ENCODE assay signal across 29 cellular contexts in the genomic region with DNA sequence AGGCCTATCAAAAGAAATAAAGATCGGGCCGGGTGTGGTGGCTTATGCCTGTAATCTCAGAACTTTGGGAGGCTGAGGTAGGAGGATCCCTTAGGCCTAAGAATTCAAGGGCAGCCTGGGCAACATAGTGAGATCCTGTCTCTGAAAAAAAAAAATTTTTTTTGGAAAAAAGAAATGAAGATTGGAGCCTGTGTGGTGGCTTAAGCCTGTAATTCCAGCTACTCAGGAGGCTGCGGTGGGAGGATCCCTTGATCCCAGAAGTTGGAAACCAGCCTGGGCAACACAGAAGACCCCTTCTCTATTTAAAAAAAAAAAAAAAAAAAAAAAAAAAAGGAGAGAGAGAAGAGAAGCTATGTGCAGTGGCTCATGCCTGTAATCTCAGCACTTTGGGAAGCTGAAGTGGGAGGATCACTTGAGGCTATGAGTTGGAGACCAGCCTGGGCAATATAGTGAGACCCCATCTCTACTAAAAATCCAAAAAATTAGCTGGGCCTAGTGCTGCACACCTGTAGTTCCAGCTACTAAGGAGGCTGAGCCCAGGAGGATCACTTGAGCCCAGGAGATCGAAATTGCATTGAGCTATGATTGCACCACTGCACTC. TPM values are rescaled to one million over a fixed set of nuclear protein-coding genes. Genes with fewer than 3 reads are reported as not detected.
DNase-seq lines count a peak whose midpoint lies in the region; ATAC-seq, FAIRE-seq and TF ChIP-seq lines count a peak whose summit lies in the region.
"Had no signal": no experiment of that assay in that cellular context is flagged by ENCODE, and none has a peak within 500 bp of the region (broad histone marks: within the 10 kb centered on the region; RNA-seq: fewer than 3 reads in every experiment).

No MANE protein-coding gene starts in this region.

- H3K23ac ChIP-seq in IMR-90 (ENCODE audit: low read depth, low read length), result no peak overlapping the region
- H3K23ac ChIP-seq in neuronal stem cell (ENCODE audit: low read depth, low read length, poor library complexity), result no peak overlapping the region

- H3K4me3 ChIP-seq in IMR-90 (ENCODE audit: insufficient read depth, low read depth, low read length) (no peak overlapping the region), K562 (no peak overlapping the region), neuronal stem cell (ENCODE audit: low read length in 2 of 2) (no peak overlapping the region)
- H3K4me3 ChIP-seq: BLaER1, GM12878 had no signal

- TF ChIP-seq CTCF in IMR-90 (conservative IDR thresholded peaks at IDR 0.05; ENCODE audit: low read depth, low read length), result no peak
- no peak for TF ChIP-seq CTCF in K562 (IDR thresholded peaks at IDR 0.05 in 2 of 3, conservative IDR thresholded peaks at IDR 0.05 in 1 of 3; ENCODE audit: insufficient read depth in 2 of 3, low read depth in 1 of 3, low read length in 3 of 3)
- no peak for TF ChIP-seq CTCF in WTC11 (IDR thresholded peaks at IDR 0.05)

- no peak overlapping the region for H2BK20ac ChIP-seq in IMR-90 (ENCODE audit: low read depth, low read length)

- H2BK12ac ChIP-seq in neuronal stem cell (ENCODE audit: low read length), result no peak overlapping the region

- TF ChIP-seq EP300 in K562 (IDR thresholded peaks at IDR 0.05; ENCODE audit: low read length), result no peak

- H3K27me3 ChIP-seq in IMR-90 (ENCODE audit: control insufficient read depth, insufficient read depth, low read length) (no peaks in the 10 kb centered on the region), K562 (ENCODE audit: control insufficient read depth in 2 of 2, insufficient read depth in 2 of 2, low read length in 2 of 2) (no peaks in the 10 kb centered on the region), neuronal stem cell (ENCODE audit: control insufficient read depth in 3 of 3, insufficient read depth in 3 of 3, low read depth in 1 of 3, low read length in 3 of 3) (no peaks in the 10 kb centered on the region)
- H3K27me3 ChIP-seq: BE2C, BLaER1 had no signal

- POLR2A ChIA-PET in IMR-90 (lab: Charles Lee; ENCODE audit: unreplicated experiment), result interaction anchor here (0.6 kb wide), 3 partner anchors 16 to 57 kb away, joined by 4 to 9 read pairs (median 4); no protein-coding TSS in a partner anchor
- POLR2A ChIA-PET in K562 (lab: Yijun Ruan, JAX), result interaction anchor here (0.8 to 1.4 kb wide), 4 partner anchors 11 to 16 kb away, joined by 3 to 8 read pairs (median 4); no protein-coding TSS in a partner anchor
- POLR2A ChIA-PET in WTC11 (lab: Charles Lee), result interaction anchor here (0.6 to 0.9 kb wide), 2 partner anchors 24 to 28 kb away, joined by 3 to 4 read pairs; no protein-coding TSS in a partner anchor

- no peak overlapping the region for H4K5ac ChIP-seq in IMR-90 (ENCODE audit: low read depth, low read length)

- FAIRE-seq in K562 (lab: Jason Lieb, UNC), result no peak
- FAIRE-seq: A204.1, GM12878, GM12892, GM18507, GM19239 had no signal

- TF ChIP-seq RAD21 in IMR-90 (IDR thresholded peaks at IDR 0.05; ENCODE audit: low read length) (no peak), K562 (CRISPR knock-in tag; conservative IDR thresholded peaks at IDR 0.05 in 1 of 2, IDR thresholded peaks at IDR 0.05 in 1 of 2) (no peak)

- H3K9me3 Mint-ChIP-seq in WTC11, result no peaks in the 10 kb centered on the region
- H3K9me3 Mint-ChIP-seq: CD14-positive monocyte; CD8-positive, alpha-beta memory T cell had no signal

- intact Hi-C loops in IMR-90 (cut with micrococcal nuclease) (no loop called here), K562 (cut with micrococcal nuclease) (no loop called here)

- WGBS in IMR-90 (ENCODE audit: extremely low coverage in 2 of 2, insufficient read length in 1 of 2), 2 experiments, result no CpG with 5 or more reads among the region's 4 CpGs
- WGBS in K562 (ENCODE audit: insufficient coverage, low coverage, missing lambda C conversion rate), result 53% methylated on average over 4 of the region's 4 CpGs
- no CpG with 5 or more reads among the region's 4 CpGs for WGBS in neuronal stem cell (ENCODE audit: extremely low coverage in 2 of 2, insufficient read length in 2 of 2, insufficient replicate concordance in 1 of 2), 2 donors

- no peak overlapping the region for H3K4me2 ChIP-seq in IMR-90 (ENCODE audit: low read depth, low read length)
- H3K4me2 ChIP-seq in K562 (ENCODE audit: insufficient read depth, low read length), result no peak overlapping the region
- peak overlapping the region; percentile 0 for H3K4me2 ChIP-seq in neuronal stem cell (ENCODE audit: insufficient read depth, low read length, poor library complexity, severe bottlenecking)
- H3K4me2 ChIP-seq: BLaER1 had no signal

- H3K56ac ChIP-seq in IMR-90 (ENCODE audit: extremely low read depth, insufficient read depth, low read length), result no peak overlapping the region

- H3K9me1 ChIP-seq in IMR-90 (ENCODE audit: insufficient read depth, low read length) (peaks cover 13% of the 10 kb centered on the region), K562 (ENCODE audit: control insufficient read depth, insufficient read depth, low read length) (no peaks in the 10 kb centered on the region)

- H4K91ac ChIP-seq in IMR-90 (ENCODE audit: insufficient read depth, low read depth, low read length), result no peak overlapping the region
- H4K91ac ChIP-seq in neuronal stem cell (ENCODE audit: low read depth, low read length, poor library complexity), result no peak overlapping the region

- H3K27me3 Mint-ChIP-seq in WTC11 (ENCODE audit: low read depth), result peaks cover 15% of the 10 kb centered on the region
- H3K27me3 Mint-ChIP-seq: CD4-positive, alpha-beta memory T cell; CD4-positive, CD25-positive, alpha-beta regulatory T cell; CD8-positive, alpha-beta memory T cell had no signal

- H4K8ac ChIP-seq in IMR-90 (ENCODE audit: low read depth in 2 of 2, low read length in 2 of 2) (no peak overlapping the region), neuronal stem cell (ENCODE audit: low read depth, low read length) (no peak overlapping the region)

- H3K36me3 Mint-ChIP-seq in WTC11, result no peaks in the 10 kb centered on the region

- H3K79me1 ChIP-seq in IMR-90 (ENCODE audit: low read depth in 1 of 2, low read length in 2 of 2) (no peaks in the 10 kb centered on the region; a peak in 1 of 4 replicates), neuronal stem cell (ENCODE audit: low read depth, low read length) (no peaks in the 10 kb centered on the region)

- no peak overlapping the region for H2AFZ ChIP-seq in IMR-90 (replicated peaks; ENCODE audit: low read length, poor library complexity)
- H2AFZ ChIP-seq in K562 (ENCODE audit: low read depth, low read length), result no peak overlapping the region
- H2AFZ ChIP-seq in neuronal stem cell (ENCODE audit: low read length), result no peak overlapping the region

- no peaks in the 10 kb centered on the region for H3K9me3 ChIP-seq in IMR-90 (ENCODE audit: control insufficient read depth, insufficient read depth, low read length)
- no peaks in the 10 kb centered on the region for H3K9me3 ChIP-seq in K562 (replicated peaks; ENCODE audit: control insufficient read depth, insufficient read depth, low read depth, low read length)
- H3K9me3 ChIP-seq in neuronal stem cell (replicated peaks in 1 of 2; ENCODE audit: control insufficient read depth in 2 of 2, insufficient read depth in 1 of 2, low read depth in 1 of 2, low read length in 2 of 2), result no peaks in the 10 kb centered on the region
- H3K9me3 ChIP-seq: BE2C, BLaER1 had no signal

- H3K4me1 ChIP-seq in IMR-90 (ENCODE audit: control insufficient read depth, insufficient read depth, low read length) (peaks cover 7% of the 10 kb centered on the region), K562 (replicated peaks in 1 of 2; ENCODE audit: control insufficient read depth in 2 of 2, insufficient read depth in 2 of 2, low read length in 2 of 2) (peaks cover 5 to 7% of the 10 kb centered on the region in 2 experiments; a peak in 4 of 5 replicates), neuronal stem cell (ENCODE audit: control insufficient read depth in 2 of 2, insufficient read depth in 1 of 2, low read depth in 1 of 2, low read length in 2 of 2) (no peaks in the 10 kb centered on the region)
- H3K4me1 ChIP-seq: BE2C had no signal

- ATAC-seq in IMR-90 (ENCODE audit: low read depth) (no peak), K562 (no peak), WTC11 (no peak)
- ATAC-seq: GM12878 had no signal

- H3K27ac Mint-ChIP-seq in WTC11, result no peak overlapping the region

- no peak for TF ChIP-seq POLR2A in IMR-90 (IDR thresholded peaks at IDR 0.05; ENCODE audit: low read depth, low read length)
- no peak for TF ChIP-seq POLR2A in K562 (conservative IDR thresholded peaks at IDR 0.05)

- H2BK15ac ChIP-seq in IMR-90 (ENCODE audit: low read depth, low read length) (no peak overlapping the region; the same call in 2 of the 3 replicates), neuronal stem cell (ENCODE audit: low read length) (no peak overlapping the region)

- BruUV-seq in IMR-90 (replicated peaks; lab: Mats Ljungman, UMichigan), result no TSS peak
- BruUV-seq in K562 (replicated peaks; lab: Mats Ljungman, UMichigan), result no TSS peak

- H3K18ac ChIP-seq in IMR-90 (ENCODE audit: low read depth, low read length) (no peak overlapping the region), neuronal stem cell (ENCODE audit: low read length) (no peak overlapping the region)

- H3K4me3 Mint-ChIP-seq in WTC11, result no peak overlapping the region
- H3K4me3 Mint-ChIP-seq: CD14-positive monocyte; CD4-positive, alpha-beta memory T cell; CD4-positive, CD25-positive, alpha-beta regulatory T cell; CD8-positive, alpha-beta memory T cell had no signal

- 0 out of 2 replicates have a peak overlapping the region, but pooled peaks have one; percentile 29 for H3K4ac ChIP-seq in IMR-90 (ENCODE audit: low read depth, low read length)
- H3K4ac ChIP-seq in neuronal stem cell (ENCODE audit: low read length), result no peak overlapping the region

- no peak overlapping the region for H3K9ac ChIP-seq in IMR-90 (ENCODE audit: low read depth, low read length)
- H3K9ac ChIP-seq in K562 (ENCODE audit: insufficient read depth in 1 of 2, low read depth in 2 of 2, low read length in 2 of 2), result no peak overlapping the region
- no peak overlapping the region for H3K9ac ChIP-seq in neuronal stem cell (ENCODE audit: low read depth, low read length, poor library complexity)
- H3K9ac ChIP-seq: BLaER1 had no signal

- dilution Hi-C loops in IMR-90 (cut with HindIII; ENCODE audit: low sequenced_read_pairs, unreplicated experiment), result no loop called here

- DNase-seq in IMR-90, result no peak
- no peak for DNase-seq in K562 (ENCODE audit: extremely low read depth in 1 of 4, low spot score in 3 of 4)
- no peak for DNase-seq in neuronal stem cell (ENCODE audit: low spot score)
- no peak for DNase-seq in T-helper 9 cell
- DNase-seq in DMS153 treated with DMSO at 0.1 percent for 48 hours (lab: John Stamatoyannopoulos, UW; ENCODE audit: unreplicated experiment), result no peak
- no peak for DNase-seq in DMS79 (lab: John Stamatoyannopoulos, UW)
- no peak for DNase-seq in WTC11 (ENCODE audit: low spot score)
- DNase-seq: 8988T; ACHN; BE2C; C1 segment of cervical spinal cord; CD4-positive, alpha-beta memory T cell; CD4-positive, CD25-positive, alpha-beta regulatory T cell; CD8-positive, alpha-beta memory T cell; COR-L47; DMS 273 treated with DMSO at 0.1 percent for 48 hours; DMS153; DND-41; EL; GDM1 had no signal

- H3K79me2 ChIP-seq in K562 (ENCODE audit: control insufficient read depth, insufficient read depth, low read length), result no peaks in the 10 kb centered on the region

- H2BK120ac ChIP-seq in IMR-90 (ENCODE audit: low read depth, low read length) (peak overlapping the region; percentile 17; the same call in 1 of the 2 replicates), neuronal stem cell (ENCODE audit: low read depth, low read length) (no peak overlapping the region)

- peaks cover 7% of the 10 kb centered on the region for H3K36me3 ChIP-seq in IMR-90 (ENCODE audit: control insufficient read depth, insufficient read depth, low read length)
- no peaks in the 10 kb centered on the region for H3K36me3 ChIP-seq in K562 (ENCODE audit: control insufficient read depth, insufficient read depth, low read length)
- H3K36me3 ChIP-seq in neuronal stem cell (replicated peaks in 1 of 2; ENCODE audit: control insufficient read depth in 2 of 2, insufficient read depth in 2 of 2, low read length in 2 of 2), result peaks cover 2 to 5% of the 10 kb centered on the region in 2 donors
- H3K36me3 ChIP-seq: BE2C had no signal

- H4K20me1 ChIP-seq in IMR-90 (ENCODE audit: insufficient read depth, low read length), result peaks cover 3% of the 10 kb centered on the region
- no peaks in the 10 kb centered on the region for H4K20me1 ChIP-seq in K562 (replicated peaks; ENCODE audit: control insufficient read depth, insufficient read depth, low read length)
- H4K20me1 ChIP-seq: BLaER1 had no signal

- in situ Hi-C loops in IMR-90 (cut with MboI; ENCODE audit: low sequenced_read_pairs), result no loop called here
- in situ Hi-C loops in K562 (cut with MboI), result no loop called here

- H2AK9ac ChIP-seq in IMR-90 (replicated peaks; ENCODE audit: low read depth, low read length, poor library complexity), result no peak overlapping the region

- H2BK5ac ChIP-seq in IMR-90 (ENCODE audit: low read depth, low read length, poor library complexity, severe bottlenecking) (no peak overlapping the region), neuronal stem cell (ENCODE audit: low read length) (no peak overlapping the region)

- H3K14ac ChIP-seq in IMR-90 (replicated peaks; ENCODE audit: low read depth, low read length) (no peak overlapping the region), neuronal stem cell (ENCODE audit: low read length) (no peak overlapping the region)

- peaks cover 3% of the 10 kb centered on the region; the same call in 1 of the 2 replicates for H3K4me1 Mint-ChIP-seq in WTC11

- CTCF ChIA-PET in IMR-90 (lab: Yijun Ruan, JAX), result interaction anchor here (0.6 to 0.9 kb wide), 3 partner anchors 33 to 1027 kb away, joined by 3 to 4 read pairs (median 3); no protein-coding TSS in a partner anchor
- CTCF ChIA-PET in K562 (lab: Yijun Ruan, JAX; ENCODE audit: low intra/inter-chr PET ratio), result no interaction called here
- CTCF ChIA-PET in WTC11 (lab: Charles Lee), result interaction anchor here (0.5 to 2.5 kb wide), 6 partner anchors 21 to 75 kb away, joined by 3 to 10 read pairs (median 4); a partner anchor contains a TSS

- H3K27ac ChIP-seq in IMR-90 (ENCODE audit: insufficient read depth, low read length), result no peak overlapping the region
- no peak overlapping the region for H3K27ac ChIP-seq in K562 (ENCODE audit: extremely low read depth, low read depth, low read length)
- no peak overlapping the region for H3K27ac ChIP-seq in neuronal stem cell (replicated peaks; ENCODE audit: low read length)
- H3K27ac ChIP-seq: BLaER1 had no signal

- H2AK5ac ChIP-seq in IMR-90 (ENCODE audit: low read depth, low read length), result no peak overlapping the region
- H2AK5ac ChIP-seq in neuronal stem cell (ENCODE audit: low read depth, low read length), result no peak overlapping the region

RNA-seq across cellular contexts. Expression of a gene that starts 14.7 kb away (rescaled TPM):
- total RNA-seq in IMR-90 (2012; rRNA removed) (0.18 TPM in 1 of 2 replicates, not detected in the other), K562 (2014; rRNA removed) (0.18 and 0.20 TPM in 2 replicates), K562 (2014; rRNA removed; fragmentation: Illumina TruSeq; extraction: Trizol) (not detected in 2 replicates), K562 (2015; rRNA removed; fragmentation: Illumina TruSeq; extraction: Trizol) (0.22 TPM in 1 of 2 replicates, not detected in the other), K562 (2021) (0.31 and 0.33 TPM in 2 replicates), WTC11 (2021) (2.7 to 3.8 TPM (median 3.1 TPM) in 3 replicates)
- polyA plus RNA-seq in IMR-90 (2012; rRNA removed) (1.1 TPM in 2 replicates), K562 (2011; rRNA removed) (0.28 and 0.64 TPM in 2 replicates), K562 (2014; fragmentation: Illumina TruSeq; extraction: Trizol) (0.26 and 0.27 TPM in 2 replicates), K562 (2014; fragmentation: Nextera tagmentation; extraction: Ambion mirVana) (under 1 TPM; 0.04 to 0.06 TPM), K562 (2014; rRNA removed) (0.17 and 0.19 TPM in 2 replicates)
- polyA plus RNA-seq in IMR-90 (2012; cell fraction: cytosol; rRNA removed), result 1.4 and 2.7 TPM in 2 replicates
- 9.0 and 9.4 TPM in 2 replicates for polyA plus RNA-seq in IMR-90 (2012; cell fraction: nucleus; rRNA removed; ENCODE audit: low replicate concordance)
- 0.81 TPM in 1 of 2 replicates, not detected in the other for total RNA-seq in K562 (2011; cell fraction: chromatin; rRNA removed; ENCODE audit: low replicate concordance)
- 0.26 and 0.67 TPM in 2 replicates for total RNA-seq in K562 (2011; cell fraction: nucleolus; rRNA removed)
- 0.44 TPM in 1 of 2 replicates, not detected in the other for total RNA-seq in K562 (2011; cell fraction: nucleoplasm; rRNA removed)
- 0.74 and 2.1 TPM in 2 replicates for polyA plus RNA-seq in K562 (2011; cell fraction: cytosol; rRNA removed)
- polyA plus RNA-seq in K562 (2011; cell fraction: nucleus; rRNA removed), result 1.2 and 1.6 TPM in 2 replicates
- 0.51 and 0.73 TPM in 2 replicates for polyA plus RNA-seq in K562 (2012)
- polyA minus RNA-seq in K562 (2011; rRNA and poly(A)+ RNA removed), result 0.11 and 0.12 TPM in 2 replicates
- not detected in 2 replicates for polyA minus RNA-seq in K562 (2011; cell fraction: cytosol; rRNA and poly(A)+ RNA removed)
- polyA minus RNA-seq in K562 (2011; cell fraction: nucleus; rRNA and poly(A)+ RNA removed), result 0.56 and 0.67 TPM in 2 replicates
- polyA plus RNA-seq in neuronal stem cell (2013, experiment 1 of 2), result 0.59 TPM
- polyA plus RNA-seq in neuronal stem cell (2013, experiment 2 of 2), result 0.68 TPM
- total RNA-seq: G401 had no signal

RNA-seq across cellular contexts. Expression of a gene that starts 24.5 kb away (rescaled TPM):
- total RNA-seq in IMR-90 (2012; rRNA removed), result 2.9 and 3.3 TPM in 2 replicates
- 10.6 and 12.4 TPM in 2 replicates for polyA plus RNA-seq in IMR-90 (2012; rRNA removed)
- 9.0 and 10.1 TPM in 2 replicates for polyA plus RNA-seq in IMR-90 (2012; cell fraction: cytosol; rRNA removed)
- 34.5 and 54.5 TPM in 2 replicates for polyA plus RNA-seq in IMR-90 (2012; cell fraction: nucleus; rRNA removed; ENCODE audit: low replicate concordance)
- total RNA-seq in K562 (2011; cell fraction: chromatin; rRNA removed; ENCODE audit: low replicate concordance), result 14.2 and 34.8 TPM in 2 replicates
- total RNA-seq in K562 (2011; cell fraction: nucleolus; rRNA removed), result 26.8 and 32.0 TPM in 2 replicates
- total RNA-seq in K562 (2011; cell fraction: nucleoplasm; rRNA removed), result 21.6 and 22.4 TPM in 2 replicates
- 23.5 and 28.0 TPM in 2 replicates for total RNA-seq in K562 (2014; rRNA removed)
- 1.1 and 1.6 TPM in 2 replicates for total RNA-seq in K562 (2014; rRNA removed; fragmentation: Illumina TruSeq; extraction: Trizol)
- total RNA-seq in K562 (2015; rRNA removed; fragmentation: Illumina TruSeq; extraction: Trizol), result 5.4 and 6.4 TPM in 2 replicates
- 11.8 and 12.7 TPM in 2 replicates for total RNA-seq in K562 (2021)
- polyA plus RNA-seq in K562 (2011; rRNA removed), result 3.5 and 6.1 TPM in 2 replicates
- polyA plus RNA-seq in K562 (2011; cell fraction: cytosol; rRNA removed), result 4.1 and 7.2 TPM in 2 replicates
- 14.5 and 21.6 TPM in 2 replicates for polyA plus RNA-seq in K562 (2011; cell fraction: nucleus; rRNA removed)
- 6.0 and 10.5 TPM in 2 replicates for polyA plus RNA-seq in K562 (2012)
- polyA plus RNA-seq in K562 (2014; fragmentation: Illumina TruSeq; extraction: Trizol), result 3.9 and 6.7 TPM in 2 replicates
- polyA plus RNA-seq in K562 (2014; fragmentation: Nextera tagmentation; extraction: Ambion mirVana), result under 1 TPM; 0.04 to 0.06 TPM
- polyA plus RNA-seq in K562 (2014; rRNA removed), result 5.2 and 11.4 TPM in 2 replicates
- polyA minus RNA-seq in K562 (2011; rRNA and poly(A)+ RNA removed), result 2.2 and 2.6 TPM in 2 replicates
- 6.7 and 8.9 TPM in 2 replicates for polyA minus RNA-seq in K562 (2011; cell fraction: cytosol; rRNA and poly(A)+ RNA removed)
- polyA minus RNA-seq in K562 (2011; cell fraction: nucleus; rRNA and poly(A)+ RNA removed), result 11.0 and 13.3 TPM in 2 replicates
- polyA plus RNA-seq in neuronal stem cell (2013, experiment 1 of 2), result 8.0 TPM
- polyA plus RNA-seq in neuronal stem cell (2013, experiment 2 of 2), result 7.9 TPM
- total RNA-seq in WTC11 (2021), result 14.6 to 15.6 TPM (median 14.8 TPM) in 3 replicates

RNA-seq across cellular contexts. Expression of a gene that starts 46.9 kb away (rescaled TPM):
- total RNA-seq in IMR-90 (2012; rRNA removed) (141 and 161 TPM in 2 replicates), K562 (2014; rRNA removed) (15.7 and 17.1 TPM in 2 replicates), K562 (2014; rRNA removed; fragmentation: Illumina TruSeq; extraction: Trizol) (5.2 and 5.9 TPM in 2 replicates), K562 (2015; rRNA removed; fragmentation: Illumina TruSeq; extraction: Trizol) (8.8 and 10.2 TPM in 2 replicates), K562 (2021) (9.1 and 13.0 TPM in 2 replicates), WTC11 (2021) (19.0 to 23.5 TPM (median 21.2 TPM) in 3 replicates)
- polyA plus RNA-seq in IMR-90 (2012; rRNA removed) (233 and 249 TPM in 2 replicates), K562 (2011; rRNA removed) (17.3 and 28.5 TPM in 2 replicates), K562 (2014; fragmentation: Illumina TruSeq; extraction: Trizol) (10.2 and 13.8 TPM in 2 replicates), K562 (2014; fragmentation: Nextera tagmentation; extraction: Ambion mirVana) (1 to 10 TPM; 2.9 to 5.4 TPM), K562 (2014; rRNA removed) (19.1 and 21.0 TPM in 2 replicates)
- 116 and 285 TPM in 2 replicates for polyA plus RNA-seq in IMR-90 (2012; cell fraction: cytosol; rRNA removed)
- polyA plus RNA-seq in IMR-90 (2012; cell fraction: nucleus; rRNA removed; ENCODE audit: low replicate concordance), result 66.3 and 168 TPM in 2 replicates
- 5.9 and 15.8 TPM in 2 replicates for total RNA-seq in K562 (2011; cell fraction: chromatin; rRNA removed; ENCODE audit: low replicate concordance)
- 20.1 and 21.7 TPM in 2 replicates for total RNA-seq in K562 (2011; cell fraction: nucleolus; rRNA removed)
- total RNA-seq in K562 (2011; cell fraction: nucleoplasm; rRNA removed), result 11.6 and 14.7 TPM in 2 replicates
- 36.7 and 38.1 TPM in 2 replicates for polyA plus RNA-seq in K562 (2011; cell fraction: cytosol; rRNA removed)
- polyA plus RNA-seq in K562 (2011; cell fraction: nucleus; rRNA removed), result 28.8 and 29.7 TPM in 2 replicates
- polyA plus RNA-seq in K562 (2012), result 15.5 and 28.0 TPM in 2 replicates
- polyA minus RNA-seq in K562 (2011; rRNA and poly(A)+ RNA removed), result 12.5 and 13.7 TPM in 2 replicates
- 9.9 and 10.0 TPM in 2 replicates for polyA minus RNA-seq in K562 (2011; cell fraction: cytosol; rRNA and poly(A)+ RNA removed)
- 10.8 and 14.2 TPM in 2 replicates for polyA minus RNA-seq in K562 (2011; cell fraction: nucleus; rRNA and poly(A)+ RNA removed)
- 14.2 TPM for polyA plus RNA-seq in neuronal stem cell (2013, experiment 1 of 2)
- polyA plus RNA-seq in neuronal stem cell (2013, experiment 2 of 2), result 13.9 TPM

RNA-seq across cellular contexts. Expression of a gene that starts 52.9 kb away (rescaled TPM):
- total RNA-seq in IMR-90 (2012; rRNA removed) (not detected in 2 replicates), K562 (2014; rRNA removed) (0.32 and 0.37 TPM in 2 replicates), K562 (2014; rRNA removed; fragmentation: Illumina TruSeq; extraction: Trizol) (not detected in 2 replicates), K562 (2015; rRNA removed; fragmentation: Illumina TruSeq; extraction: Trizol) (not detected in 2 replicates), K562 (2021) (0.20 and 0.72 TPM in 2 replicates), WTC11 (2021) (0.13 to 0.25 TPM in 2 of 3 replicates, not detected in the other)
- polyA plus RNA-seq in IMR-90 (2012; rRNA removed) (0.77 and 0.87 TPM in 2 replicates), K562 (2011; rRNA removed) (0.03 TPM in 1 of 2 replicates, not detected in the other), K562 (2014; fragmentation: Illumina TruSeq; extraction: Trizol) (not detected in 2 replicates), K562 (2014; fragmentation: Nextera tagmentation; extraction: Ambion mirVana) (not detected), K562 (2014; rRNA removed) (0.98 and 1.4 TPM in 2 replicates)
- 0.60 and 1.3 TPM in 2 replicates for polyA plus RNA-seq in IMR-90 (2012; cell fraction: cytosol; rRNA removed)
- 1.1 and 1.6 TPM in 2 replicates for polyA plus RNA-seq in IMR-90 (2012; cell fraction: nucleus; rRNA removed; ENCODE audit: low replicate concordance)
- total RNA-seq in K562 (2011; cell fraction: chromatin; rRNA removed; ENCODE audit: low replicate concordance), result not detected in 2 replicates
- not detected in 2 replicates for total RNA-seq in K562 (2011; cell fraction: nucleolus; rRNA removed)
- total RNA-seq in K562 (2011; cell fraction: nucleoplasm; rRNA removed), result not detected in 2 replicates
- polyA plus RNA-seq in K562 (2011; cell fraction: cytosol; rRNA removed), result 0.06 TPM in 1 of 2 replicates, not detected in the other
- 0.06 and 0.31 TPM in 2 replicates for polyA plus RNA-seq in K562 (2011; cell fraction: nucleus; rRNA removed)
- 0.25 and 0.65 TPM in 2 replicates for polyA plus RNA-seq in K562 (2012)
- polyA minus RNA-seq in K562 (2011; rRNA and poly(A)+ RNA removed), result not detected in 2 replicates
- polyA minus RNA-seq in K562 (2011; cell fraction: cytosol; rRNA and poly(A)+ RNA removed), result not detected in 2 replicates
- not detected in 2 replicates for polyA minus RNA-seq in K562 (2011; cell fraction: nucleus; rRNA and poly(A)+ RNA removed)
- polyA plus RNA-seq in neuronal stem cell (2013, experiment 1 of 2), result 0.29 TPM
- 0.21 TPM for polyA plus RNA-seq in neuronal stem cell (2013, experiment 2 of 2)
- total RNA-seq: Daoy, G401 had no signal
